In the genomic region with DNA sequence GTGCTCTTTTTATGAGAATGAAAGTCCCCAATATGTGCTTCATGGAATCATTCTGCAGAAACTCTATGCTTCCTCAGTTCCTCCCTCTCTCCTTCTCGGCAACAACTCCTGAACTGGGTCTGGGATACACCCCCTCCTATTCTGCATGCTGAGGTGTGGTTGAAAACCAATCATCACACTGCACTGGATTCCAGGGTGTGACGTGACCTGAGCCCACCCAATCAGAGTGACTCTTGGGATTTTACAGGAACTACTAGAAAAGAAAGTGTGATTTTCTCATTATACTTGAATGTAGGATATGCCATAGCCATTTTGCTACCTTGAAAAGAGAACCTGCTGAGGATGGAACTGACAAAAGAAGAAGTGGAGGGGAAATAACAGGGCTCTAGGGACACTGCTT, we compare ENCODE assay signal across 15 cellular contexts. TPM values are rescaled to one million over a fixed set of nuclear protein-coding genes. Genes with fewer than 3 reads are reported as not detected.
A peak's percentile ranks its signal among the peaks of the same experiment; 100 is the strongest.
DNase-seq lines count a peak whose midpoint lies in the region; ATAC-seq and TF ChIP-seq lines count a peak whose summit lies in the region.
"Had no signal": no experiment of that assay in that cellular context is flagged by ENCODE, and none has a peak within 500 bp of the region (broad histone marks: within the 10 kb centered on the region; RNA-seq: fewer than 3 reads in every experiment).

No MANE protein-coding gene starts in this region.

- H3K4me1 ChIP-seq in cardiac muscle cell (ENCODE audit: low read depth) (peaks cover 42% of the 10 kb centered on the region), Panc1 (ENCODE audit: control insufficient read depth, insufficient read depth, low read length) (peaks cover 41% of the 10 kb centered on the region), thyroid gland (peaks cover 62 to 89% of the 10 kb centered on the region in 2 donors)

- 91 to 98% methylated on average over 2 of the region's 2 CpGs for WGBS in thyroid gland, 2 donors

- DNase-seq in cardiac muscle cell (ENCODE audit: low read depth in 1 of 2, low spot score in 1 of 2) (no peak), cardiac septum (ENCODE audit: low spot score) (no peak), Panc1 (ENCODE audit: low read depth, low spot score) (no peak), iPS-NIHi11 (ENCODE audit: low spot score) (peak; percentile 68), thyroid gland (no peak), cerebellar cortex (ENCODE audit: low spot score) (no peak)
- DNase-seq: activated CD4-positive, alpha-beta T cell treated with anti-CD3 and anti-CD28 coated beads for 36 hours; activated T-cell treated with anti-CD3 and anti-CD28 coated beads, Interleukin-2, amount 50 U/mL, for 72 hours; AML-193; mammary epithelial cell; stimulated activated CD4-positive, alpha-beta T cell treated with anti-CD3 and anti-CD28 coated beads, Interleukin-1b, Interleukin-23, amount 100 ng/mL, for 48 hours had no signal

- H3K27ac ChIP-seq in cardiac muscle cell, result peak overlapping the region; percentile 81
- H3K27ac ChIP-seq in Panc1 (ENCODE audit: low read length), result peak overlapping the region; percentile 1; the same call in 1 of the 2 replicates
- H3K27ac ChIP-seq in thyroid gland, result peak overlapping the region; percentile 47 to 79 (median 78)

- POLR2A ChIA-PET in Panc1 (lab: Charles Lee), result no interaction called here

- no peak for TF ChIP-seq CTCF in cardiac muscle cell (IDR thresholded peaks at IDR 0.05; ENCODE audit: low read depth, low read length)
- TF ChIP-seq CTCF in Panc1 (IDR thresholded peaks at IDR 0.05), result no peak
- no peak for TF ChIP-seq CTCF in thyroid gland (IDR thresholded peaks at IDR 0.05)

- no TSS peak for BruUV-seq in Panc1 (replicated peaks; lab: Mats Ljungman, UMichigan)

- TF ChIP-seq POLR2A in thyroid gland (IDR thresholded peaks at IDR 0.05), result no peak

- H3K9me3 ChIP-seq in cardiac muscle cell (ENCODE audit: low read depth) (no peaks in the 10 kb centered on the region), Panc1 (ENCODE audit: control insufficient read depth, insufficient read depth, low read depth, low read length) (no peaks in the 10 kb centered on the region), thyroid gland (no peaks in the 10 kb centered on the region)
- H3K9me3 ChIP-seq: pancreas had no signal

- CTCF ChIA-PET in Panc1 (lab: Charles Lee), result no interaction called here

- ATAC-seq in Panc1 (no peak), HG02981 (IDR thresholded peaks at IDR 0.05; ENCODE audit: unreplicated experiment) (no peak), GM21515 (IDR thresholded peaks at IDR 0.05; ENCODE audit: unreplicated experiment) (no peak)
- ATAC-seq: activated CD4-positive, alpha-beta T cell treated with anti-CD3 and anti-CD28 coated beads for 36 hours; activated T-cell treated with anti-CD3 and anti-CD28 coated beads, Interleukin-2, amount 50 U/mL, for 72 hours; stimulated activated effector memory CD8-positive, alpha-beta T cell treated with anti-CD3 and anti-CD28 coated beads, Interleukin-12 subunit alpha, Interleukin-12 subunit beta, amount 100 ng/mL, for 72 hours had no signal

- in situ Hi-C loops in Panc1 (cut with HindIII; ENCODE audit: low pct_unique_long_range_greater_than_20kb, low sequenced_read_pairs), result no loop called here

- H3K4me3 ChIP-seq in cardiac muscle cell, result no peak overlapping the region
- no peak overlapping the region for H3K4me3 ChIP-seq in Panc1 (ENCODE audit: low read depth in 2 of 2, low read length in 2 of 2)
- no peak overlapping the region for H3K4me3 ChIP-seq in thyroid gland (replicated peaks in 1 of 3)
- H3K4me3 ChIP-seq: pancreas had no signal

- no peaks in the 10 kb centered on the region for H3K27me3 ChIP-seq in cardiac muscle cell
- no peaks in the 10 kb centered on the region for H3K27me3 ChIP-seq in Panc1 (ENCODE audit: control insufficient read depth, insufficient read depth, low read length)
- H3K27me3 ChIP-seq in thyroid gland, result no peaks in the 10 kb centered on the region
- H3K27me3 ChIP-seq: pancreas had no signal

- intact Hi-C loops in cardiac septum (cut with DNase I) (loop anchor here (5.0 kb wide), 1 partner anchor 53 kb away; no protein-coding TSS in a partner anchor), Panc1 (cut with micrococcal nuclease; ENCODE audit: unreplicated experiment) (no loop called here), thyroid gland (cut with DNase I) (no loop called here)

- no peaks in the 10 kb centered on the region for H3K36me3 ChIP-seq in cardiac muscle cell
- no peaks in the 10 kb centered on the region for H3K36me3 ChIP-seq in Panc1 (ENCODE audit: control insufficient read depth, insufficient read depth, low read length)
- no peaks in the 10 kb centered on the region for H3K36me3 ChIP-seq in thyroid gland
- H3K36me3 ChIP-seq: pancreas had no signal

RNA-seq across cellular contexts. Expression of gene ACVR1, which starts 36.3 kb away (rescaled TPM):
- 6.1 and 7.5 TPM in 2 replicates for total RNA-seq in cardiac muscle cell
- polyA plus RNA-seq in cardiac muscle cell, result 9.0 and 12.9 TPM in 2 replicates
- total RNA-seq in cardiac septum, result 22.7 TPM
- 27.6 TPM for total RNA-seq in Panc1 (2021; ENCODE audit: unreplicated experiment)
- polyA plus RNA-seq in Panc1 (2012; ENCODE audit: insufficient read length), result 21.5 TPM
- total RNA-seq in thyroid gland, result 10 to 100 TPM; 42.7 to 55.8 (median 46.3) TPM

Comparison
In these comparisons a context has a peak if more than half of its experiments do, and no peak if none do; other contexts are left out.
1. H3K27ac ChIP-seq: peak in every context shown above with its lines; median percentile 81 in cardiac muscle cell; 78 in thyroid gland; 1 in Panc1.